Comparison of ENCODE assay signal across 11 cellular contexts in the genomic region with DNA sequence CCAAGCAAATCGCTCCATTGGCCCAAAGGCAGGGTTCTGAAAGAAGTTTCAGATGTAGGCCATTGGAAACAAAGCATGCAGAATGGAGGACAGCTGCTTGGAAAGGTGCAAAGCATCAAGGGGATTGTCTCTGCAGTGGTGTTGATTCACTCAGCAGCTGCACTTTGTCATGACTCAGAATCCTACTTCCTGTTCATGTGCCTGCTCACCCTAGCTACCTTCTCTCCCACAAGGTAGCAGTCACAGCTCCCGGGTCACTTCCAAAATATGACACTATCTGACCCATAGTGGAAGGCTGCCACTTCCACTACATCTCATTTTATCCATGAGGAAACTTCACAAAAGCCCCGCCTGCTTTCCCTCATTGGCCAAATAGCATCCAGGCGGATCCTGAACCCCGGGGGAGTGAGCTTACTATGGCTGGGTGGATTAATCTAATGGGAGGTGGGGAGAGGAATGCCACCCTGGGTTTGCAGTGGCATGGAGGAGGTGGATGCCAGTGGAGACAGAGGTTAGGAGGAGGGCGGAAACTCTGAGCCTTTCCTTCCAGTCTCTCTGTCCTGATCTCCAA.
DNase-seq lines count a peak whose midpoint lies in the region; ATAC-seq lines count a peak whose summit lies in the region.
"Had no signal": no experiment of that assay in that cellular context is flagged by ENCODE, and none has a peak within 500 bp of the region (broad histone marks: within the 10 kb centered on the region; RNA-seq: fewer than 3 reads in every experiment).

No MANE protein-coding gene starts in this region.

- peak; percentile 48 for ATAC-seq in HG03558 (IDR thresholded peaks at IDR 0.05; ENCODE audit: extremely low read depth, unreplicated experiment)

- DNase-seq in stimulated activated CD4-positive, alpha-beta T cell treated with anti-CD3 and anti-CD28 coated beads, Interleukin-15, amount 100 ng/mL, for 24 hours = peak; percentile 23
- DNase-seq in stimulated activated CD4-positive, alpha-beta T cell treated with anti-CD3 and anti-CD28 coated beads, Interleukin-12 subunit alpha, Interleukin-12 subunit beta, amount 100 ng/mL, for 4 hours = no peak
- DNase-seq in activated T-cell treated with anti-CD3 and anti-CD28 coated beads, Interleukin-2, amount 50 U/mL, for 48 hours = peak; percentile 32 to 38
- no peak for DNase-seq in ecto neural progenitor cell (ENCODE audit: low spot score)
- DNase-seq in cortex of kidney (lab: John Stamatoyannopoulos, UW) = no peak
- DNase-seq in middle frontal gyrus (ENCODE audit: extremely low spot score, low spot score) = no peak
- no peak for DNase-seq in cerebellum (ENCODE audit: low spot score)
- DNase-seq: CD4-positive, alpha-beta T cell; NCI-H187; transverse colon had no signal

Comparison
In these comparisons a context has a peak if more than half of its experiments do, and no peak if none do; other contexts are left out.
1. DNase-seq: peak in stimulated activated CD4-positive, alpha-beta T cell treated with anti-CD3 and anti-CD28 coated beads, Interleukin-15, amount 100 ng/mL, for 24 hours (single experiment) and activated T-cell treated with anti-CD3 and anti-CD28 coated beads, Interleukin-2, amount 50 U/mL, for 48 hours (2 of 2); none in stimulated activated CD4-positive, alpha-beta T cell treated with anti-CD3 and anti-CD28 coated beads, Interleukin-12 subunit alpha, Interleukin-12 subunit beta, amount 100 ng/mL, for 4 hours (single experiment), ecto neural progenitor cell (single experiment), cortex of kidney (single experiment), middle frontal gyrus (single experiment) and cerebellum (single experiment).